In genomic region chr7:158343526-158343925, GRCh38 we compare ENCODE assay signal across 28 cellular contexts.
"Had no signal": no experiment of that assay in that cellular context is flagged by ENCODE, and none has a peak within 500 bp of the region (broad histone marks: within the 10 kb centered on the region; RNA-seq: fewer than 3 reads in every experiment).

No MANE protein-coding gene starts in this region.

- H3K27ac ChIP-seq: ascending aorta, body of pancreas, KMS-11, SK-N-MC had no signal

- H3K9me3 ChIP-seq: ascending aorta, body of pancreas had no signal

- H3K9me3 Mint-ChIP-seq: T-cell had no signal

- H3K4me1 Mint-ChIP-seq: activated B cell treated with CpG ODN at 0.5 μM for 24 hours; activated CD4-positive, alpha-beta T cell treated with anti-CD3 and anti-CD28 coated beads, Interleukin-2, amount 10 ng/mL, durations not matched to agents 24 days and 14 days; activated CD8-positive, alpha-beta memory T cell treated with anti-CD3 and anti-CD28 coated beads, Interleukin-2, amount 10 ng/mL, durations not matched to agents 7 days and 5 days; activated naive CD4-positive, alpha-beta T cell treated with anti-CD3 and anti-CD28 coated beads, Interleukin-2, amount 50 U/mL, for 24 hours; activated naive CD8-positive, alpha-beta T cell treated with anti-CD3 and anti-CD28 coated beads, Interleukin-2, amount 50 U/mL, for 24 hours; IgD-negative memory B cell; T-cell had no signal

- H3K27me3 Mint-ChIP-seq: activated B cell treated with CpG ODN at 0.5 μM for 24 hours; activated CD4-positive, alpha-beta T cell treated with anti-CD3 and anti-CD28 coated beads, Interleukin-2, amount 10 ng/mL, durations not matched to agents 24 days and 14 days; activated CD8-positive, alpha-beta memory T cell treated with anti-CD3 and anti-CD28 coated beads, Interleukin-2, amount 10 ng/mL, durations not matched to agents 7 days and 5 days; activated naive CD4-positive, alpha-beta T cell treated with anti-CD3 and anti-CD28 coated beads, Interleukin-2, amount 50 U/mL, for 24 hours; activated naive CD8-positive, alpha-beta T cell treated with anti-CD3 and anti-CD28 coated beads, Interleukin-2, amount 50 U/mL, for 24 hours; activated T-cell treated with anti-CD3 and anti-CD28 coated beads, Interleukin-2, amount 50 U/mL, for 24 hours; IgD-negative memory B cell; T-cell had no signal

- ATAC-seq: activated CD8-positive, alpha-beta memory T cell treated with anti-CD3 and anti-CD28 coated beads, Interleukin-2, amount 10 ng/mL, durations not matched to agents 7 days and 5 days; activated naive CD8-positive, alpha-beta T cell treated with anti-CD3 and anti-CD28 coated beads, Interleukin-2, amount 50 U/mL, for 24 hours; body of pancreas; T-cell had no signal

- H3K4me3 Mint-ChIP-seq: activated B cell treated with CpG ODN at 0.5 μM for 24 hours; activated CD4-positive, alpha-beta T cell treated with anti-CD3 and anti-CD28 coated beads, Interleukin-2, amount 10 ng/mL, durations not matched to agents 24 days and 14 days; activated CD8-positive, alpha-beta memory T cell treated with anti-CD3 and anti-CD28 coated beads, Interleukin-2, amount 10 ng/mL, durations not matched to agents 7 days and 5 days; activated naive CD4-positive, alpha-beta T cell treated with anti-CD3 and anti-CD28 coated beads, Interleukin-2, amount 50 U/mL, for 24 hours; activated naive CD8-positive, alpha-beta T cell treated with anti-CD3 and anti-CD28 coated beads, Interleukin-2, amount 50 U/mL, for 24 hours; activated T-cell treated with anti-CD3 and anti-CD28 coated beads, Interleukin-2, amount 50 U/mL, for 24 hours; activated T-helper 1 cell treated with anti-CD3 and anti-CD28 coated beads, Interleukin-12 subunit alpha, Interleukin-12 subunit beta, Interleukin-2, Interleukin-4 antibody, amounts not matched to agents 30 ng/mL and 10 ng/mL and 1 ng/mL, durations not matched to agents 14 hours and 24 hours and 36 hours; IgD-negative memory B cell; T-cell had no signal

- H3K4me2 ChIP-seq: KMS-11 had no signal

- DNase-seq: activated B cell treated with CpG ODN at 0.5 μM for 24 hours; activated CD4-positive, alpha-beta T cell treated with anti-CD3 and anti-CD28 coated beads for 1 hour; activated CD4-positive, alpha-beta T cell treated with anti-CD3 and anti-CD28 coated beads, Interleukin-2, amount 10 ng/mL, durations not matched to agents 24 days and 14 days; activated CD4-positive, alpha-beta T cell treated with anti-CD3 and anti-CD28 coated beads, Interleukin-2, amount 50 U/mL, for 48 hours; activated CD8-positive, alpha-beta memory T cell treated with anti-CD3 and anti-CD28 coated beads, Interleukin-2, amount 10 ng/mL, durations not matched to agents 7 days and 5 days; activated effector memory CD4-positive, alpha-beta T cell treated with Interleukin-2 at 50 U/mL for 16 hours; activated naive CD4-positive, alpha-beta T cell; activated naive CD8-positive, alpha-beta T cell treated with anti-CD3 and anti-CD28 coated beads, Interleukin-2, amount 50 U/mL, for 24 hours; activated T-cell treated with anti-CD3 and anti-CD28 coated beads, Interleukin-2, amount 50 U/mL, for 24 hours; amniotic stem cell; NCI-H1092; NCI-H1417; NCI-H2029; NCI-H2107; NCI-H345; NCI-H510A; NCI-H526 treated with DMSO at 0.1 percent for 48 hours; NCI-H82; T-cell; T-helper 2 cell; T1000 had no signal

- H3K27ac Mint-ChIP-seq: activated B cell treated with CpG ODN at 0.5 μM for 24 hours; activated CD4-positive, alpha-beta T cell treated with anti-CD3 and anti-CD28 coated beads, Interleukin-2, amount 10 ng/mL, durations not matched to agents 24 days and 14 days; activated CD8-positive, alpha-beta memory T cell treated with anti-CD3 and anti-CD28 coated beads, Interleukin-2, amount 10 ng/mL, durations not matched to agents 7 days and 5 days; activated naive CD4-positive, alpha-beta T cell treated with anti-CD3 and anti-CD28 coated beads, Interleukin-2, amount 50 U/mL, for 24 hours; activated naive CD8-positive, alpha-beta T cell treated with anti-CD3 and anti-CD28 coated beads, Interleukin-2, amount 50 U/mL, for 24 hours; activated T-cell treated with anti-CD3 and anti-CD28 coated beads, Interleukin-2, amount 50 U/mL, for 24 hours; activated T-helper 1 cell treated with anti-CD3 and anti-CD28 coated beads, Interleukin-12 subunit alpha, Interleukin-12 subunit beta, Interleukin-2, Interleukin-4 antibody, amounts not matched to agents 30 ng/mL and 10 ng/mL and 1 ng/mL, durations not matched to agents 14 hours and 24 hours and 36 hours; T-cell had no signal

- H3K4me1 ChIP-seq: ascending aorta, body of pancreas had no signal

- H3K36me3 ChIP-seq: ascending aorta had no signal

- H3K36me3 Mint-ChIP-seq: activated naive CD4-positive, alpha-beta T cell treated with anti-CD3 and anti-CD28 coated beads, Interleukin-2, amount 50 U/mL, for 24 hours; IgD-negative memory B cell; T-cell had no signal

- H3K27me3 ChIP-seq: ascending aorta, body of pancreas had no signal

- H3K9ac ChIP-seq: KMS-11 had no signal

- H3K4me3 ChIP-seq: ascending aorta, body of pancreas, SK-N-MC had no signal
